ENCODE assay signal across 1 cellular context in genomic region chr6:24757610-24758009, GRCh38.
TF ChIP-seq lines count a peak whose summit lies in the region.

No MANE protein-coding gene starts in this region.

TF ChIP-seq in GM23338, 12 proteins besides CTCF, POLR2A, EP300 and RAD21 (continued from another document):
- no peak for TF ChIP-seq ZNF462 (CRISPR knock-in tag; IDR thresholded peaks at IDR 0.05)
- TF ChIP-seq STAT1 (IDR thresholded peaks at IDR 0.05; ENCODE audit: unreplicated experiment): no peak
- no peak for TF ChIP-seq ZNF331 (CRISPR knock-in tag; IDR thresholded peaks at IDR 0.05; ENCODE audit: low read depth)
- no peak for TF ChIP-seq EZH2phosphoT487 (IDR thresholded peaks at IDR 0.05; ENCODE audit: unreplicated experiment)
- TF ChIP-seq NANOG (IDR thresholded peaks at IDR 0.05; ENCODE audit: borderline replicate concordance): no peak
- no peak for TF ChIP-seq POLR2AphosphoS5 (IDR thresholded peaks at IDR 0.05; ENCODE audit: low read depth)
